In the genomic region with DNA sequence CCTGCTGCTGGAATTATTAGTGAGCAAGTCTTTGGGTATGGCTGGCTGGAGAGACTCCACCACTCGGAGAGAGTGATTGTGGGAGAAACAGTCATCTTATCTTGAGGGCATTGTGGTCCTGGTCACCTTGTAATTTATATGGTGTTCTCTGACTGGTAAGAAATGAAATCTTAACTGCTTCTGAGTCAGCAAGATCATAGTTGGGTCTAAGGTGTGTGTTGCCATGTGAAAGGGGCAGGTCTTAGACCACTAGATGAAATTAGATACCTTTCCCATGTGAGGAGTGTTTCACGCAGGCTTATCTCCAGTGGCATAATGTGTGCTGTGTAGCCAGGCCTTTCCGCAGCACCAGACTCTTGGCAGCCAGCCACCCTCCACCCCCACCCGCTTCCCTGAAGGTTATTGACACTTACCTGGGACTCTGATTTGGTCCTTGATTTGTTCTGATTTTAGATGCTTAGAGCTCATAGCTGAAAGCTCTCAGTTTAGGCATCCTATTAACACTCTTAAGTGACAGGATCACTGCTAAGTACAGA, we compare ENCODE assay signal across 1 cellular context.
TF ChIP-seq lines count a peak whose summit lies in the region.

No MANE protein-coding gene starts in this region.

TF ChIP-seq in K562, 482 proteins besides CTCF, POLR2A, EP300 and RAD21 (continued from another document and continues in another):
- TF ChIP-seq ZNF318 (IDR thresholded peaks at IDR 0.05; ENCODE audit: borderline replicate concordance in 1 of 2, low read depth in 1 of 2): no peak; a peak in 1 of 4 replicates
- peak; percentile 81 for TF ChIP-seq TEAD4 (IDR thresholded peaks at IDR 0.05; ENCODE audit: low read length)
- TF ChIP-seq TEAD4 (CRISPR knock-in tag; IDR thresholded peaks at IDR 0.05; ENCODE audit: borderline replicate concordance): no peak
- TF ChIP-seq RBBP5 (IDR thresholded peaks at IDR 0.05; ENCODE audit: borderline replicate concordance, insufficient read depth, low read length, poor library complexity, severe bottlenecking): no peak
- TF ChIP-seq, protein P1, sequence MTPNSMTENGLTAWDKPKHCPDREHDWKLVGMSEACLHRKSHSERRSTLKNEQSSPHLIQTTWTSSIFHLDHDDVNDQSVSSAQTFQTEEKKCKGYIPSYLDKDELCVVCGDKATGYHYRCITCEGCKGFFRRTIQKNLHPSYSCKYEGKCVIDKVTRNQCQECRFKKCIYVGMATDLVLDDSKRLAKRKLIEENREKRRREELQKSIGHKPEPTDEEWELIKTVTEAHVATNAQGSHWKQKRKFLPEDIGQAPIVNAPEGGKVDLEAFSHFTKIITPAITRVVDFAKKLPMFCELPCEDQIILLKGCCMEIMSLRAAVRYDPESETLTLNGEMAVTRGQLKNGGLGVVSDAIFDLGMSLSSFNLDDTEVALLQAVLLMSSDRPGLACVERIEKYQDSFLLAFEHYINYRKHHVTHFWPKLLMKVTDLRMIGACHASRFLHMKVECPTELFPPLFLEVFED (CRISPR knock-in tag; conservative IDR thresholded peaks at IDR 0.05): no peak
- no peak for TF ChIP-seq ZNF589 (CRISPR knock-in tag; IDR thresholded peaks at IDR 0.05; ENCODE audit: low read depth)
- no peak for TF ChIP-seq TOE1 (IDR thresholded peaks at IDR 0.05; ENCODE audit: borderline replicate concordance)
- TF ChIP-seq TOE1 (CRISPR knock-in tag; IDR thresholded peaks at IDR 0.05; ENCODE audit: borderline replicate concordance, low read depth): no peak
- no peak for TF ChIP-seq ESRRB (CRISPR knock-in tag; IDR thresholded peaks at IDR 0.05; ENCODE audit: borderline replicate concordance)
- TF ChIP-seq SIN3B (IDR thresholded peaks at IDR 0.05; ENCODE audit: low read depth): no peak
- no peak for TF ChIP-seq NR2C2 (CRISPR knock-in tag; IDR thresholded peaks at IDR 0.05)
- 0 out of 2 replicates have a peak, but pooled peaks have one; percentile 18 for TF ChIP-seq NR2C2 (tag; IDR thresholded peaks at IDR 0.05)
- no peak for TF ChIP-seq PHF20 (IDR thresholded peaks at IDR 0.05; ENCODE audit: partially characterized antibody)
- TF ChIP-seq CBX2 (IDR thresholded peaks at IDR 0.05; ENCODE audit: insufficient read depth, low read length, poor library complexity, severe bottlenecking): no peak
- TF ChIP-seq ARID1B (IDR thresholded peaks at IDR 0.05): peak; percentile 75
- TF ChIP-seq TRIM24 (IDR thresholded peaks at IDR 0.05): no peak
- no peak for TF ChIP-seq PRDM10 (IDR thresholded peaks at IDR 0.05; ENCODE audit: partially characterized antibody)
- no peak for TF ChIP-seq NFYB (IDR thresholded peaks at IDR 0.05; ENCODE audit: extremely low read depth, insufficient read length)
- TF ChIP-seq TSHZ1 (CRISPR knock-in tag; IDR thresholded peaks at IDR 0.05): no peak
- no peak for TF ChIP-seq TRIM28 (IDR thresholded peaks at IDR 0.05)
- TF ChIP-seq HDGF (IDR thresholded peaks at IDR 0.05): no peak
- TF ChIP-seq, protein P2, sequence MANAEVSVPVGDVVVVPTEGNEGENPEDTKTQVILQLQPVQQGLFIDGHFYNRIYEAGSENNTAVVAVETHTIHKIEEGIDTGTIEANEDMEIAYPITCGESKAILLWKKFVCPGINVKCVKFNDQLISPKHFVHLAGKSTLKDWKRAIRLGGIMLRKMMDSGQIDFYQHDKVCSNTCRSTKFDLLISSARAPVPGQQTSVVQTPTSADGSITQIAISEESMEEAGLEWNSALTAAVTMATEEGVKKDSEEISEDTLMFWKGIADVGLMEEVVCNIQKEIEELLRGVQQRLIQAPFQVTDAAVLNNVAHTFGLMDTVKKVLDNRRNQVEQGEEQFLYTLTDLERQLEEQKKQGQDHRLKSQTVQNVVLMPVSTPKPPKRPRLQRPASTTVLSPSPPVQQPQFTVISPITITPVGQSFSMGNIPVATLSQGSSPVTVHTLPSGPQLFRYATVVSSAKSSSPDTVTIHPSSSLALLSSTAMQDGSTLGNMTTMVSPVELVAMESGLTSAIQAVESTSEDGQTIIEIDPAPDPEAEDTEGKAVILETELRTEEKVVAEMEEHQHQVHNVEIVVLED (CRISPR knock-in tag; IDR thresholded peaks at IDR 0.05): no peak
- no peak for TF ChIP-seq CEBPB (tag; IDR thresholded peaks at IDR 0.05)
- TF ChIP-seq, protein P3, sequence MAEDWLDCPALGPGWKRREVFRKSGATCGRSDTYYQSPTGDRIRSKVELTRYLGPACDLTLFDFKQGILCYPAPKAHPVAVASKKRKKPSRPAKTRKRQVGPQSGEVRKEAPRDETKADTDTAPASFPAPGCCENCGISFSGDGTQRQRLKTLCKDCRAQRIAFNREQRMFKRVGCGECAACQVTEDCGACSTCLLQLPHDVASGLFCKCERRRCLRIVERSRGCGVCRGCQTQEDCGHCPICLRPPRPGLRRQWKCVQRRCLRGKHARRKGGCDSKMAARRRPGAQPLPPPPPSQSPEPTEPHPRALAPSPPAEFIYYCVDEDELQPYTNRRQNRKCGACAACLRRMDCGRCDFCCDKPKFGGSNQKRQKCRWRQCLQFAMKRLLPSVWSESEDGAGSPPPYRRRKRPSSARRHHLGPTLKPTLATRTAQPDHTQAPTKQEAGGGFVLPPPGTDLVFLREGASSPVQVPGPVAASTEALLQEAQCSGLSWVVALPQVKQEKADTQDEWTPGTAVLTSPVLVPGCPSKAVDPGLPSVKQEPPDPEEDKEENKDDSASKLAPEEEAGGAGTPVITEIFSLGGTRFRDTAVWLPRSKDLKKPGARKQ (CRISPR knock-in tag; IDR thresholded peaks at IDR 0.05): no peak
- peak; percentile 52; the same call in 1 of the 2 replicates for TF ChIP-seq MYC (IDR thresholded peaks at IDR 0.05; ENCODE audit: low read depth, low read length)
- TF ChIP-seq MYC (CRISPR knock-in tag; IDR thresholded peaks at IDR 0.05; ENCODE audit: borderline replicate concordance, low read depth): no peak
- no peak; the same call in 1 of the 2 replicates for TF ChIP-seq MITF (IDR thresholded peaks at IDR 0.05)
- no peak for TF ChIP-seq ZBTB1 (CRISPR knock-in tag; IDR thresholded peaks at IDR 0.05; ENCODE audit: borderline replicate concordance, low read depth)
- no peak for TF ChIP-seq PTBP1 (IDR thresholded peaks at IDR 0.05; ENCODE audit: low read depth, low read length)
